Comparison of ENCODE assay signal across 1 cellular context in the genomic region with DNA sequence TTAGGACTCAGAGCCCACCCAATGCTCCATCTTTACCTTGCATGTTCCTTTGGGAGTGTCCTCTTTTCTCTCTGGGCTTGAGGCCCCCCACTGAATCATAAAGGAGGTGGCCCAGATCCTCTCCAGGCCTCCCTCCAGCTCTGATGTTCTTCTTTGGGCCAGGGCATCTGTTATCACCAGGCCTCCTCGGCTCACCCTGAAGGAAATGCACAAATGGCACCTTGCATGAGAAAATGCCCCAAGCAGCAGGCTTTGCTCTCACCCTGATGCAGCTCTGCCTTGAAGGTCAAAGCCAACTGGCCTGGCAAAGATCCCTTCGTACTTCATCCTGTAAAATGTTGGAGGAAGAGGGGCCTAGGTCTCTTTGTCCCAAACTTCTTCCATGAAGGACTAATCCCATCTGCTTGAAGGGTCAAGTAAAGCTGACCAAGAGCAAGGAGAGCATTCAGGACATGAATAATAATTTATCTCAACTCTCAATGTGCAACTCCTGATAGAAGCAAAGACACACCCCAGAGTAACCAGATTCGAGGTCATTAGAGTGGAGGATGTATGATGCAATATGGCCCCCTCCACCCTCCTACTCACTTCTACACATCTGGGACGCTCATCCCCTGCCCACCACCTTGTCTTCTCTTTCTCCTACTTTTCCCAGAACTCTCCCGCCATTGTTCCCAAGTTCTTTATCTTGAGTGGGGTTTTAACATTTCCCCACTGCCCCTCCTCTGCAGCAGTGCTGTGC.
TF ChIP-seq lines count a peak whose summit lies in the region.

No MANE protein-coding gene starts in this region.

TF ChIP-seq in IMR-90, 13 proteins besides CTCF, POLR2A, EP300 and RAD21:
- peak; percentile 47; the same call in 1 of the 2 replicates for TF ChIP-seq CEBPB (IDR thresholded peaks at IDR 0.05; ENCODE audit: low read depth, low read length)
- no peak for TF ChIP-seq USF2 (IDR thresholded peaks at IDR 0.05; ENCODE audit: low read depth, low read length)
